7 cellular contexts compared by ENCODE assay signal in the genomic region with DNA sequence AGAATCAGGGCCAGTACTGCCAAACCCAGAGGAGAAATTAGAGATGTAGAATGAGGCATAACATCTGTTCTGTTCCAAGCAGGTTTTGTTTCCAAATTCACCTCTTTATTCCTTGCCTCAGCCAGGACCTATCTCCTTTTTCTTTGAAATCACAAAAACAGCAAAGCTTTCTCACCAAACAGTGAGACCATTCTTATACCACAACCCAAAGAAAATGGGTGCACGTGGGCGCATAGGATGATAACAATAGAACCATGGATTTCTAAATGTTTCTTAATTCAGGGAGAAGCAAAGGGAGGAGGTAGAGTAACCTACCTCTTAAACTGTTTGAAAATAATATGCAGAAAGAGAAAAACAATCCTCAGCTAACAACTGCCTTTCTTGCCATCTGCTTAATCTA.
"Had no signal": no experiment of that assay in that cellular context is flagged by ENCODE, and none has a peak within 500 bp of the region (broad histone marks: within the 10 kb centered on the region; RNA-seq: fewer than 3 reads in every experiment).

No MANE protein-coding gene starts in this region.

- H2AFZ ChIP-seq: GM23248 had no signal

- FAIRE-seq: HTR-8/SVneo, K562 had no signal

- ATAC-seq: K562 had no signal

- H3K9ac ChIP-seq: GM23248 had no signal

- H3K27ac ChIP-seq: GM23248 had no signal

- DNase-seq: GM23248, H7, HCEC 1CT, IMR-90, KG1 had no signal

- H3K4me3 ChIP-seq: GM23248, K562 had no signal
